Comparison of ENCODE assay signal across 20 cellular contexts in the genomic region with DNA sequence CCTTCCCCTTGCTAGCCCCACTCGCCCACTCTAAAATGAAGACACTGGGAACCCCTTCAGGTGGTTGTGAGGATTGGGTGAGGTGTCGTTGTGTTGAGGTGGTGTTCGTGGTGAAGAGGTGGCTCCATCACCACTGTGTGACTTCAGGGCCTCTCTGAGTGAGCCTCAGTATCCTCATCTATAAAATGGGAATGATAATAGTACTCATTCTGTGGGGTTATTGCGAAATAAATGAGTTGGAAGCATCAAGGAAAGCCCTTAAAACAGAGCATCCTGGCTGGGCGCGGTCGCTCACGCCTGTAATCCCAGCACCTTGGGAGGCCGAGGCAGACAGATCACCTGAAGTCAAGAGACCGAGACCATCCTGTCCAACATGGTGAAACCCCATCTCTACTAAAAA. TPM values are rescaled to one million over a fixed set of nuclear protein-coding genes. Genes with fewer than 3 reads are reported as not detected.
"Had no signal": no experiment of that assay in that cellular context is flagged by ENCODE, and none has a peak within 500 bp of the region (broad histone marks: within the 10 kb centered on the region; RNA-seq: fewer than 3 reads in every experiment).

No MANE protein-coding gene starts in this region.

- ATAC-seq: activated naive CD8-positive, alpha-beta T cell treated with anti-CD3 and anti-CD28 coated beads, Interleukin-2, amount 50 U/mL, for 24 hours; activated T-cell treated with anti-CD3 and anti-CD28 coated beads, Interleukin-2, amount 50 U/mL, for 72 hours; effector memory CD8-positive, alpha-beta T cell; stimulated activated naive B cell treated with anti-CD40 and anti-IgM and Interleukin-4, amounts not matched to agents 10 μg/mL and 1 μg/mL and 100 μg/mL, for 72 hours had no signal

- H3K4me3 Mint-ChIP-seq: activated CD4-positive, alpha-beta memory T cell treated with anti-CD3 and anti-CD28 coated beads, Interleukin-2, amount 10 ng/mL, durations not matched to agents 7 days and 5 days; activated naive CD8-positive, alpha-beta T cell treated with anti-CD3 and anti-CD28 coated beads, Interleukin-2, amount 50 U/mL, for 24 hours; activated T-cell treated with anti-CD3 and anti-CD28 coated beads, Interleukin-2, amount 50 U/mL, for 72 hours; stimulated activated naive B cell treated with anti-CD40 and anti-IgM and Interleukin-4, amounts not matched to agents 10 μg/mL and 1 μg/mL and 100 μg/mL, for 72 hours had no signal

- H3K9me3 Mint-ChIP-seq: activated CD4-positive, alpha-beta memory T cell treated with anti-CD3 and anti-CD28 coated beads, Interleukin-2, amount 10 ng/mL, durations not matched to agents 7 days and 5 days; activated naive CD8-positive, alpha-beta T cell treated with anti-CD3 and anti-CD28 coated beads, Interleukin-2, amount 50 U/mL, for 24 hours; activated T-cell treated with anti-CD3 and anti-CD28 coated beads, Interleukin-2, amount 50 U/mL, for 72 hours; effector memory CD8-positive, alpha-beta T cell; stimulated activated naive B cell treated with anti-CD40 and anti-IgM and Interleukin-4, amounts not matched to agents 10 μg/mL and 1 μg/mL and 100 μg/mL, for 72 hours had no signal

- H3K4me3 ChIP-seq: lung, right atrium auricular region, skin epidermis, thyroid gland had no signal

- H3K27ac ChIP-seq: right atrium auricular region, skin epidermis had no signal

- H3K36me3 ChIP-seq: right atrium auricular region, thyroid gland had no signal

- H3K27me3 Mint-ChIP-seq: activated naive CD8-positive, alpha-beta T cell treated with anti-CD3 and anti-CD28 coated beads, Interleukin-2, amount 50 U/mL, for 24 hours; effector memory CD8-positive, alpha-beta T cell; stimulated activated naive B cell treated with anti-CD40 and anti-IgM and Interleukin-4, amounts not matched to agents 10 μg/mL and 1 μg/mL and 100 μg/mL, for 72 hours had no signal

- H3K27ac Mint-ChIP-seq: activated CD4-positive, alpha-beta memory T cell treated with anti-CD3 and anti-CD28 coated beads, Interleukin-2, amount 10 ng/mL, durations not matched to agents 7 days and 5 days; activated naive CD8-positive, alpha-beta T cell treated with anti-CD3 and anti-CD28 coated beads, Interleukin-2, amount 50 U/mL, for 24 hours; activated T-cell treated with anti-CD3 and anti-CD28 coated beads, Interleukin-2, amount 50 U/mL, for 72 hours; progenitor cell of endocrine pancreas; stimulated activated naive B cell treated with anti-CD40 and anti-IgM and Interleukin-4, amounts not matched to agents 10 μg/mL and 1 μg/mL and 100 μg/mL, for 72 hours had no signal

- H3K27me3 ChIP-seq: right atrium auricular region, thyroid gland had no signal

- DNase-seq: activated CD4-positive, alpha-beta memory T cell treated with anti-CD3 and anti-CD28 coated beads, Interleukin-2, amount 10 ng/mL, durations not matched to agents 7 days and 5 days; activated CD4-positive, CD25-positive, alpha-beta regulatory T cell treated with anti-CD3 and anti-CD28 coated beads, Interleukin-2, amount 50 U/mL, for 72 hours; activated CD8-positive, alpha-beta memory T cell treated with anti-CD3 and anti-CD28 coated beads, Interleukin-2, amount 50 U/mL, for 4 hours; activated gamma-delta T cell treated with Interleukin-2 at 50 U/mL for 16 hours; activated naive CD8-positive, alpha-beta T cell treated with anti-CD3 and anti-CD28 coated beads, Interleukin-2, amount 50 U/mL, for 24 hours; activated T-cell treated with anti-CD3 and anti-CD28 coated beads, Interleukin-2, amount 50 U/mL, for 72 hours; dermis blood vessel endothelial cell; effector memory CD8-positive, alpha-beta T cell; stimulated activated CD4-positive, alpha-beta T cell treated with anti-CD3 and anti-CD28 coated beads, Interleukin-15, amount 100 ng/mL, for 24 hours; stimulated activated CD4-positive, alpha-beta T cell treated with anti-CD3 and anti-CD28 coated beads, Interleukin-4, amount 100 ng/mL, for 1 hour; stimulated activated naive B cell treated with anti-CD40 and anti-IgM and Interleukin-4, amounts not matched to agents 10 μg/mL and 1 μg/mL and 100 μg/mL, for 72 hours had no signal

- FAIRE-seq: bronchial epithelial cell, frontal cortex, islet of Langerhans had no signal

- H3K9me3 ChIP-seq: right atrium auricular region, thyroid gland had no signal

RNA-seq across cellular contexts. Expression of a gene that starts 19.6 kb away (rescaled TPM):
- total RNA-seq: dermis blood vessel endothelial cell had no signal
- polyA plus RNA-seq: neural cell had no signal
